1 cellular context compared by ENCODE assay signal in genomic region chr16:68790130-68790761, GRCh38.
TF ChIP-seq lines count a peak whose summit lies in the region.

No MANE protein-coding gene starts in this region.

TF ChIP-seq in WTC11, 78 proteins besides CTCF, POLR2A, EP300 and RAD21 (continued from another document):
- TF ChIP-seq ZNF425 (CRISPR knock-in tag; conservative IDR thresholded peaks at IDR 0.05) (no peak), GTF2I (CRISPR knock-in tag; conservative IDR thresholded peaks at IDR 0.05) (no peak)
